ENCODE assay signal across 14 cellular contexts in the genomic region with DNA sequence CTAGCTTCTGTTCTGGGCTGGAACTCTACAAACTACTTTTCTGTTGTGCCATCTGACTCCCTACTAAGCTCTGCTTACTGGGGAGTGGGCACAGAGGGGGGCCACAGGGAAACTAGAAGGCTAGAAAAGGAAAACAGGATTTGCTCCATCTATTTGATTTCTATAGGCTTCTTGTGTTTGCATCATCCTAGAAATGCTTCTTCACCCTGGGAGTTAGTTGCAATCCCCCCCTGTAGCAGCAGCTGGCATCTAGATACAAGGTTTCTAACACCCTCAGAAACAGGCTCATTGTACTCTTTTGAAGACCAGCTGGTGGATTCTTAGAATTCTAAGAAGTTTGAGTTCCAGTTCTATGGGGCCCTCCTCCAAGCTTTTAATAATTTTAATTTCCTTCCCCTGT.
A peak's percentile ranks its signal among the peaks of the same experiment; 100 is the strongest.
DNase-seq lines count a peak whose midpoint lies in the region; ATAC-seq and TF ChIP-seq lines count a peak whose summit lies in the region.
"Had no signal": no experiment of that assay in that cellular context is flagged by ENCODE, and none has a peak within 500 bp of the region (broad histone marks: within the 10 kb centered on the region; RNA-seq: fewer than 3 reads in every experiment).

No MANE protein-coding gene starts in this region.

- no peak overlapping the region for H2AK5ac ChIP-seq in H9 (ENCODE audit: insufficient read length, low read length)

- H3K27me3 Mint-ChIP-seq in GM23338 (ENCODE audit: insufficient read depth, low read depth, poor library complexity): no peaks in the 10 kb centered on the region
- H3K27me3 Mint-ChIP-seq in H9 (ENCODE audit: low read depth): no peaks in the 10 kb centered on the region
- H3K27me3 Mint-ChIP-seq in neural progenitor cell (ENCODE audit: insufficient read depth, low read depth): no peaks in the 10 kb centered on the region

- no peak overlapping the region for H3K23ac ChIP-seq in H9 (ENCODE audit: insufficient read length, low read depth, low read length)

- no peaks in the 10 kb centered on the region for H4K20me1 ChIP-seq in GM23338 (replicated peaks; ENCODE audit: insufficient read depth)
- H4K20me1 ChIP-seq in H9 (ENCODE audit: control insufficient read depth, insufficient read depth, insufficient read length): no peaks in the 10 kb centered on the region
- no peaks in the 10 kb centered on the region for H4K20me1 ChIP-seq in neural progenitor cell (ENCODE audit: low read depth)

- H3K79me1 ChIP-seq in H9 (ENCODE audit: insufficient read depth, low read depth, low read length, poor library complexity, severe bottlenecking): no peaks in the 10 kb centered on the region

- H2BK12ac ChIP-seq in H9 (ENCODE audit: insufficient read length, low read depth, low read length): no peak overlapping the region

- H4K91ac ChIP-seq in H9 (ENCODE audit: insufficient read length, low read depth, low read length): no peak overlapping the region

- H3K4me3 ChIP-seq in GM23338 (no peak overlapping the region), ectodermal cell (ENCODE audit: insufficient read depth, low read depth, low read length) (no peak overlapping the region), neural progenitor cell (peak overlapping the region; percentile 13), tibial nerve (no peak overlapping the region), uterus (no peak overlapping the region)
- H3K4me3 ChIP-seq: A549 had no signal

- no peaks in the 10 kb centered on the region for H3K23me2 ChIP-seq in H9 (ENCODE audit: insufficient read length, low read depth, low read length, poor library complexity, severe bottlenecking)

- TF ChIP-seq POLR2A in tibial nerve (IDR thresholded peaks at IDR 0.05) (no peak), uterus (IDR thresholded peaks at IDR 0.05) (no peak)

- H3K4me2 ChIP-seq in GM23338 (no peak overlapping the region), H9 (ENCODE audit: insufficient read depth, insufficient read length, low read length) (no peak overlapping the region), neural progenitor cell (peak overlapping the region; percentile 21)
- H3K4me2 ChIP-seq: A549 had no signal

- H3K4me1 Mint-ChIP-seq in GM23338: peaks cover 9% of the 10 kb centered on the region; the same call in 2 of the 3 replicates
- peaks cover 3 to 9% of the 10 kb centered on the region in 2 experiments; a peak in 3 of 4 replicates for H3K4me1 Mint-ChIP-seq in H9
- H3K4me1 Mint-ChIP-seq in neural progenitor cell: peaks cover 4% of the 10 kb centered on the region
- H3K4me1 Mint-ChIP-seq: CD14-positive monocyte had no signal

- peak; percentile 59 for ATAC-seq in GM23338
- ATAC-seq: A549; CD8-positive, alpha-beta T cell had no signal

- no peak overlapping the region for H2BK120ac ChIP-seq in H9 (ENCODE audit: low read depth, low read length, poor library complexity, severe bottlenecking)

- no peak overlapping the region for H3T11ph ChIP-seq in H9 (ENCODE audit: low read length)

- TF ChIP-seq EP300 in tibial nerve (IDR thresholded peaks at IDR 0.05): no peak

- no peak overlapping the region for H3K27ac Mint-ChIP-seq in GM23338
- H3K27ac Mint-ChIP-seq in H9: peak overlapping the region in 2 of 3 experiments; percentile 14 to 82; a peak in 3 of 7 replicates
- no peak overlapping the region for H3K27ac Mint-ChIP-seq in neural progenitor cell
- H3K27ac Mint-ChIP-seq: CD14-positive monocyte; CD8-positive, alpha-beta T cell had no signal

- H3K18ac ChIP-seq in H9 (ENCODE audit: insufficient read length, low read depth, low read length): no peak overlapping the region

- TF ChIP-seq CTCF in GM23338 (conservative IDR thresholded peaks at IDR 0.05; ENCODE audit: low read depth in 2 of 2): no peak
- TF ChIP-seq CTCF in H9 (conservative IDR thresholded peaks at IDR 0.05): no peak
- no peak for TF ChIP-seq CTCF in neural progenitor cell (IDR thresholded peaks at IDR 0.05)
- no peak for TF ChIP-seq CTCF in tibial nerve (IDR thresholded peaks at IDR 0.05)
- no peak for TF ChIP-seq CTCF in uterus (IDR thresholded peaks at IDR 0.05)

- H4K5ac ChIP-seq in H9 (ENCODE audit: insufficient read length, low read depth, low read length): no peak overlapping the region

- H3K4me1 ChIP-seq in GM23338 (ENCODE audit: insufficient read depth): no peaks in the 10 kb centered on the region
- H3K4me1 ChIP-seq in H9 (ENCODE audit: insufficient read depth, low read length): no peaks in the 10 kb centered on the region
- no peaks in the 10 kb centered on the region for H3K4me1 ChIP-seq in ectodermal cell (ENCODE audit: control insufficient read depth, insufficient read depth, low read length)
- H3K4me1 ChIP-seq in neural progenitor cell: peaks cover 23% of the 10 kb centered on the region
- H3K4me1 ChIP-seq in tibial nerve: no peaks in the 10 kb centered on the region
- H3K4me1 ChIP-seq in uterus: no peaks in the 10 kb centered on the region
- H3K4me1 ChIP-seq: A549 had no signal

- H3K4me3 Mint-ChIP-seq in GM23338 (no peak overlapping the region), H9 (no peak overlapping the region), neural progenitor cell (no peak overlapping the region)
- H3K4me3 Mint-ChIP-seq: CD14-positive monocyte; CD8-positive, alpha-beta T cell had no signal

- H3K9me3 ChIP-seq in H9 (ENCODE audit: control insufficient read depth, low read depth, low read length) (no peaks in the 10 kb centered on the region), ectodermal cell (ENCODE audit: control insufficient read depth, low read length) (no peaks in the 10 kb centered on the region), neural progenitor cell (ENCODE audit: low read depth) (no peaks in the 10 kb centered on the region), tibial nerve (no peaks in the 10 kb centered on the region), uterus (no peaks in the 10 kb centered on the region)
- H3K9me3 ChIP-seq: A549 had no signal

- no peak overlapping the region for H4K8ac ChIP-seq in H9 (replicated peaks; ENCODE audit: insufficient read length, low read depth, low read length)

- H3K56ac ChIP-seq in H9 (ENCODE audit: insufficient read length, low read depth, low read length): no peak overlapping the region

- H3K36me3 Mint-ChIP-seq in GM23338 (ENCODE audit: low read depth) (no peaks in the 10 kb centered on the region), H9 (ENCODE audit: insufficient read depth in 1 of 3, low read depth in 3 of 3) (no peaks in the 10 kb centered on the region), neural progenitor cell (no peaks in the 10 kb centered on the region)
- H3K36me3 Mint-ChIP-seq: CD14-positive monocyte; CD8-positive, alpha-beta T cell had no signal

- H2BK5ac ChIP-seq in H9 (ENCODE audit: insufficient read length, low read length): no peak overlapping the region

- no peaks in the 10 kb centered on the region for H3K79me2 ChIP-seq in GM23338 (replicated peaks; ENCODE audit: insufficient read depth)
- no peaks in the 10 kb centered on the region for H3K79me2 ChIP-seq in H9 (ENCODE audit: insufficient read depth, low read length)
- H3K79me2 ChIP-seq in neural progenitor cell (ENCODE audit: low read depth): no peaks in the 10 kb centered on the region

- H3K9me3 Mint-ChIP-seq in GM23338 (no peaks in the 10 kb centered on the region), H9 (no peaks in the 10 kb centered on the region), neural progenitor cell (no peaks in the 10 kb centered on the region)
- H3K9me3 Mint-ChIP-seq: CD14-positive monocyte; CD8-positive, alpha-beta T cell had no signal

- H3K27ac ChIP-seq in GM23338 (ENCODE audit: low read depth) (no peak overlapping the region), H9 (ENCODE audit: insufficient read length, low read depth, low read length) (no peak overlapping the region), ectodermal cell (ENCODE audit: insufficient read depth, low read depth, low read length, poor library complexity, severe bottlenecking) (peak overlapping the region; percentile 41), neural progenitor cell (peak overlapping the region; percentile 92), tibial nerve (no peak overlapping the region), uterus (no peak overlapping the region)
- H3K27ac ChIP-seq: A549 had no signal

- H3K9ac ChIP-seq in H9 (ENCODE audit: extremely low read depth, insufficient read length, low read length): no peak overlapping the region
- H3K9ac ChIP-seq in neural progenitor cell: no peak overlapping the region

- H3K27me3 ChIP-seq in GM23338 (ENCODE audit: insufficient read depth) (no peaks in the 10 kb centered on the region), H9 (ENCODE audit: insufficient read depth, low read length) (no peaks in the 10 kb centered on the region), ectodermal cell (ENCODE audit: control insufficient read depth, insufficient read depth, low read length, poor library complexity, severe bottlenecking) (no peaks in the 10 kb centered on the region), neural progenitor cell (no peaks in the 10 kb centered on the region), tibial nerve (no peaks in the 10 kb centered on the region), uterus (no peaks in the 10 kb centered on the region)

- H3K14ac ChIP-seq in H9 (ENCODE audit: insufficient read depth, low read length): no peak overlapping the region

- H2AFZ ChIP-seq in GM23338 (no peak overlapping the region), H9 (ENCODE audit: low read length) (no peak overlapping the region), neural progenitor cell (replicated peaks) (peak overlapping the region; percentile 40)

- H3K4ac ChIP-seq in H9 (ENCODE audit: low read depth, low read length): no peak overlapping the region

- H2BK15ac ChIP-seq in H9 (ENCODE audit: low read depth, low read length): no peak overlapping the region

- intact Hi-C loops in uterus (cut with DNase I; ENCODE audit: low total_unique reads): no loop called here

- no peak overlapping the region for H2BK20ac ChIP-seq in H9 (ENCODE audit: low read depth, low read length, poor library complexity, severe bottlenecking)

- H3K36me3 ChIP-seq in GM23338 (ENCODE audit: insufficient read depth): no peaks in the 10 kb centered on the region
- H3K36me3 ChIP-seq in ectodermal cell (ENCODE audit: control insufficient read depth, insufficient read depth, low read length): no peaks in the 10 kb centered on the region
- H3K36me3 ChIP-seq in neural progenitor cell: no peaks in the 10 kb centered on the region
- H3K36me3 ChIP-seq in tibial nerve: no peaks in the 10 kb centered on the region
- H3K36me3 ChIP-seq in uterus: no peaks in the 10 kb centered on the region

- H3F3A ChIP-seq in GM23338 (replicated peaks; ENCODE audit: low read depth) (no peaks in the 10 kb centered on the region), neural progenitor cell (ENCODE audit: low read depth) (peaks cover 14% of the 10 kb centered on the region)

- DNase-seq in GM23338 (ENCODE audit: low spot score) (peak; percentile 30), H9 (no peak), neural progenitor cell (ENCODE audit: low spot score) (peak; percentile 67), tibial nerve (ENCODE audit: low spot score in 2 of 2) (no peak), uterus (no peak), HPDE6-E6E7 (ENCODE audit: extremely low spot score) (no peak)
- DNase-seq: CD8-positive, alpha-beta T cell; COR-L47; DMS53; GF-D8; IMR-90 had no signal

- H3K9me2 ChIP-seq in GM23338 (ENCODE audit: insufficient read depth): no peaks in the 10 kb centered on the region

TF ChIP-seq in GM23338, 12 proteins besides CTCF, POLR2A, EP300 and RAD21 (continues in another document):
- TF ChIP-seq STAT1 (IDR thresholded peaks at IDR 0.05; ENCODE audit: unreplicated experiment): no peak
- TF ChIP-seq ZNF114 (CRISPR knock-in tag; IDR thresholded peaks at IDR 0.05): no peak

Comparison
In these comparisons a context has a peak if more than half of its experiments do, and no peak if none do; other contexts are left out.
1. DNase-seq: peak in GM23338 (single experiment) and neural progenitor cell (single experiment); none in H9 (single experiment), tibial nerve (0 of 2), uterus (0 of 2) and HPDE6-E6E7 (single experiment).
2. H3K27ac ChIP-seq: peak in ectodermal cell (single experiment) and neural progenitor cell (single experiment); none in GM23338 (single experiment), H9 (single experiment), tibial nerve (0 of 4) and uterus (0 of 2).
3. H3K27ac Mint-ChIP-seq: peak in H9 (2 of 3); none in GM23338 (single experiment) and neural progenitor cell (single experiment).